ENCODE assay signal across 22 cellular contexts in genomic region chr17:60463157-60463820, GRCh38. TPM values are rescaled to one million over a fixed set of nuclear protein-coding genes. Genes with fewer than 3 reads are reported as not detected.
DNase-seq lines count a peak whose midpoint lies in the region; ATAC-seq and TF ChIP-seq lines count a peak whose summit lies in the region.
"Had no signal": no experiment of that assay in that cellular context is flagged by ENCODE, and none has a peak within 500 bp of the region (broad histone marks: within the 10 kb centered on the region; RNA-seq: fewer than 3 reads in every experiment).

No MANE protein-coding gene starts in this region.

- no peaks in the 10 kb centered on the region for H3K4me1 ChIP-seq in effector memory CD4-positive, alpha-beta T cell (ENCODE audit: control insufficient read depth, insufficient read depth, low read length, poor library complexity, severe bottlenecking)

- intact Hi-C loops in Right ventricle myocardium superior (cut with DNase I) (no loop called here), Right ventricle myocardium inferior (cut with DNase I) (loop anchor here (10.0 kb wide), 1 partner anchor 172 kb away; no protein-coding TSS in a partner anchor)

- ATAC-seq in Right ventricle myocardium superior (ENCODE audit: poor library complexity): peak; percentile 22
- ATAC-seq in Right ventricle myocardium inferior: no peak

- DNase-seq in Right ventricle myocardium superior: no peak
- no peak for DNase-seq in Right ventricle myocardium inferior (ENCODE audit: missing footprints)
- peak; percentile 52 for DNase-seq in fibroblast of villous mesenchyme (ENCODE audit: low read depth)
- DNase-seq in myocyte (ENCODE audit: low read depth): peak; percentile 40
- DNase-seq in medulla oblongata (ENCODE audit: extremely low spot score): no peak
- no peak for DNase-seq in RPMI8226
- DNase-seq in AG08395 (ENCODE audit: low spot score): no peak
- DNase-seq in effector memory CD4-positive, alpha-beta T cell: no peak
- DNase-seq: Calu3; CD4-positive, alpha-beta memory T cell; DMS53; GM23248; KBM-7; NCI-H1048; NCI-H1436 treated with DMSO at 0.1 percent for 48 hours; NCI-H2029 treated with DMSO at 0.1 percent for 48 hours; NCI-H510A; SHP77; SK-N-SH had no signal

- H3K36me3 ChIP-seq in effector memory CD4-positive, alpha-beta T cell (ENCODE audit: control insufficient read depth, insufficient read depth, low read length): peaks cover 56% of the 10 kb centered on the region

- TF ChIP-seq CTCF in fibroblast of villous mesenchyme (IDR thresholded peaks at IDR 0.05; ENCODE audit: insufficient read depth, low read depth, low read length): no peak

- H3K9me3 ChIP-seq in effector memory CD4-positive, alpha-beta T cell (ENCODE audit: control insufficient read depth, low read length): no peaks in the 10 kb centered on the region
- H3K9me3 ChIP-seq: SK-N-SH had no signal

- H3K27me3 ChIP-seq in effector memory CD4-positive, alpha-beta T cell (replicated peaks; ENCODE audit: control insufficient read depth, insufficient read depth, low read length, poor library complexity, severe bottlenecking): no peaks in the 10 kb centered on the region

- H3K4me3 ChIP-seq in fibroblast of villous mesenchyme (ENCODE audit: low read depth, low read length): no peak overlapping the region
- H3K4me3 ChIP-seq in effector memory CD4-positive, alpha-beta T cell (ENCODE audit: insufficient read depth, low read depth, low read length, poor library complexity, severe bottlenecking): no peak overlapping the region
- H3K4me3 ChIP-seq: GM23248 had no signal

- no peak overlapping the region for H3K27ac ChIP-seq in effector memory CD4-positive, alpha-beta T cell (ENCODE audit: insufficient read depth, low read length, poor library complexity, severe bottlenecking)
- H3K27ac ChIP-seq: 22Rv1, GM23248 had no signal

RNA-seq across cellular contexts. Expression of gene CHCT1, which starts 41.0 kb away (rescaled TPM):
- not detected for total RNA-seq in Right ventricle myocardium superior
- not detected for total RNA-seq in Right ventricle myocardium inferior
- not detected in 2 replicates for total RNA-seq in fibroblast of villous mesenchyme
- not detected in 2 replicates for total RNA-seq in myocyte
- not detected for polyA plus RNA-seq in myocyte (2012)
- total RNA-seq: Calu3; CD4-positive, alpha-beta memory T cell; GM23248 had no signal
- polyA plus RNA-seq: AG04450, BJ, GM23248, SK-N-SH had no signal

Comparison
In these comparisons a context has a peak if more than half of its experiments do, and no peak if none do; other contexts are left out.
1. DNase-seq: peak in fibroblast of villous mesenchyme (single experiment) and myocyte (single experiment); none in Right ventricle myocardium superior (single experiment), Right ventricle myocardium inferior (single experiment), medulla oblongata (single experiment), RPMI8226 (single experiment), AG08395 (single experiment) and effector memory CD4-positive, alpha-beta T cell (0 of 3).